ENCODE assay signal across 31 cellular contexts in genomic region chr4:24927039-24927438, GRCh38. TPM values are rescaled to one million over a fixed set of nuclear protein-coding genes. Genes with fewer than 3 reads are reported as not detected.
"Had no signal": no experiment of that assay in that cellular context is flagged by ENCODE, and none has a peak within 500 bp of the region (broad histone marks: within the 10 kb centered on the region; RNA-seq: fewer than 3 reads in every experiment).

No MANE protein-coding gene starts in this region.

- H3K9me3 ChIP-seq: adrenal gland, body of pancreas, colonic mucosa, esophagus squamous epithelium, left lung, lower lobe of right lung, right atrium auricular region, suprapubic skin, tibial artery, upper lobe of right lung had no signal

- H3K9ac ChIP-seq: parathyroid adenoma had no signal

- H3K79me2 ChIP-seq: parathyroid adenoma had no signal

- H3K4me3 Mint-ChIP-seq: activated naive CD4-positive, alpha-beta T cell treated with anti-CD3 and anti-CD28 coated beads for 36 hours; activated naive CD8-positive, alpha-beta T cell treated with anti-CD3 and anti-CD28 coated beads for 36 hours; naive thymus-derived CD8-positive, alpha-beta T cell; neural crest cell; stimulated activated naive B cell treated with anti-CD40 and anti-IgM and Interleukin-4, amounts not matched to agents 10 μg/mL and 1 μg/mL and 100 μg/mL, for 72 hours had no signal

- ATAC-seq: activated CD4-positive, CD25-positive, alpha-beta regulatory T cell treated with anti-CD3 and anti-CD28 coated beads, Interleukin-2, amount 50 U/mL, for 24 hours; body of pancreas; left lung; lower lobe of right lung; naive thymus-derived CD8-positive, alpha-beta T cell; stimulated activated naive B cell treated with anti-CD40 and anti-IgM and Interleukin-4, amounts not matched to agents 10 μg/mL and 1 μg/mL and 100 μg/mL, for 72 hours; upper lobe of right lung had no signal

- H2AFZ ChIP-seq: parathyroid adenoma had no signal

- H3K27me3 ChIP-seq: adrenal gland, body of pancreas, colonic mucosa, left lung, right atrium auricular region, suprapubic skin, tibial artery, upper lobe of right lung had no signal

- H3K9me3 Mint-ChIP-seq: activated naive CD4-positive, alpha-beta T cell treated with anti-CD3 and anti-CD28 coated beads for 36 hours; activated naive CD8-positive, alpha-beta T cell treated with anti-CD3 and anti-CD28 coated beads for 36 hours; neural crest cell; stimulated activated naive B cell treated with anti-CD40 and anti-IgM and Interleukin-4, amounts not matched to agents 10 μg/mL and 1 μg/mL and 100 μg/mL, for 72 hours had no signal

- H3K27ac Mint-ChIP-seq: activated naive CD4-positive, alpha-beta T cell treated with anti-CD3 and anti-CD28 coated beads for 36 hours; activated naive CD8-positive, alpha-beta T cell treated with anti-CD3 and anti-CD28 coated beads for 36 hours; naive thymus-derived CD8-positive, alpha-beta T cell; stimulated activated naive B cell treated with anti-CD40 and anti-IgM and Interleukin-4, amounts not matched to agents 10 μg/mL and 1 μg/mL and 100 μg/mL, for 72 hours had no signal

- H3K27ac ChIP-seq: adrenal gland, body of pancreas, colonic mucosa, epithelial cell of prostate, esophagus squamous epithelium, left lung, lower lobe of right lung, parathyroid adenoma, right atrium auricular region, suprapubic skin, tibial artery, upper lobe of right lung, WERI-Rb-1 had no signal

- DNase-seq: activated CD4-positive, alpha-beta T cell treated with anti-CD3 and anti-CD28 coated beads for 48 hours; activated CD4-positive, alpha-beta T cell treated with anti-CD3 and anti-CD28 coated beads, Interleukin-2, amount 50 U/mL, for 48 hours; activated CD8-positive, alpha-beta memory T cell treated with anti-CD3 and anti-CD28 coated beads for 24 hours; activated effector memory CD4-positive, alpha-beta T cell treated with Interleukin-2 at 50 U/mL for 16 hours; activated naive CD4-positive, alpha-beta T cell treated with anti-CD3 and anti-CD28 coated beads for 36 hours; activated naive CD8-positive, alpha-beta T cell treated with anti-CD3 and anti-CD28 coated beads for 36 hours; adrenal gland; aorta; body of pancreas; cerebellar nuclear complex; colonic mucosa; effector CD8-positive, alpha-beta T cell; esophagus squamous epithelium; foreskin melanocyte; left lung; lower lobe of right lung; mesenchymal stem cell; naive thymus-derived CD8-positive, alpha-beta T cell; occipital lobe; stimulated activated CD4-positive, alpha-beta T cell treated with anti-CD3 and anti-CD28 coated beads, Interleukin-15, amount 100 ng/mL, for 24 hours; stimulated activated CD4-positive, alpha-beta T cell treated with anti-CD3 and anti-CD28 coated beads, Interleukin-2, amount 100 ng/mL, for 24 hours; stimulated activated naive B cell treated with anti-CD40 and anti-IgM and Interleukin-4, amounts not matched to agents 10 μg/mL and 1 μg/mL and 100 μg/mL, for 72 hours; tibial artery; upper lobe of right lung; WERI-Rb-1 had no signal

- H3K4me1 Mint-ChIP-seq: activated naive CD8-positive, alpha-beta T cell treated with anti-CD3 and anti-CD28 coated beads for 36 hours; naive thymus-derived CD8-positive, alpha-beta T cell; stimulated activated naive B cell treated with anti-CD40 and anti-IgM and Interleukin-4, amounts not matched to agents 10 μg/mL and 1 μg/mL and 100 μg/mL, for 72 hours had no signal

- H3K36me3 Mint-ChIP-seq: activated naive CD8-positive, alpha-beta T cell treated with anti-CD3 and anti-CD28 coated beads for 36 hours; naive thymus-derived CD8-positive, alpha-beta T cell; stimulated activated naive B cell treated with anti-CD40 and anti-IgM and Interleukin-4, amounts not matched to agents 10 μg/mL and 1 μg/mL and 100 μg/mL, for 72 hours had no signal

- H3K4me3 ChIP-seq: adrenal gland, body of pancreas, colonic mucosa, esophagus squamous epithelium, left lung, lower lobe of right lung, right atrium auricular region, suprapubic skin, tibial artery, upper lobe of right lung had no signal

- H3K36me3 ChIP-seq: adrenal gland, colonic mucosa, esophagus squamous epithelium, left lung, lower lobe of right lung, right atrium auricular region, suprapubic skin, tibial artery, upper lobe of right lung, WERI-Rb-1 had no signal

- H3K4me1 ChIP-seq: adrenal gland, colonic mucosa, lower lobe of right lung, parathyroid adenoma, right atrium auricular region, suprapubic skin, tibial artery, upper lobe of right lung had no signal

RNA-seq across cellular contexts. Expression of gene CCDC149, which starts 14.2 kb away (rescaled TPM):
- polyA plus RNA-seq: naive thymus-derived CD8-positive, alpha-beta T cell had no signal
